ENCODE assay signal across 15 cellular contexts in the genomic region with DNA sequence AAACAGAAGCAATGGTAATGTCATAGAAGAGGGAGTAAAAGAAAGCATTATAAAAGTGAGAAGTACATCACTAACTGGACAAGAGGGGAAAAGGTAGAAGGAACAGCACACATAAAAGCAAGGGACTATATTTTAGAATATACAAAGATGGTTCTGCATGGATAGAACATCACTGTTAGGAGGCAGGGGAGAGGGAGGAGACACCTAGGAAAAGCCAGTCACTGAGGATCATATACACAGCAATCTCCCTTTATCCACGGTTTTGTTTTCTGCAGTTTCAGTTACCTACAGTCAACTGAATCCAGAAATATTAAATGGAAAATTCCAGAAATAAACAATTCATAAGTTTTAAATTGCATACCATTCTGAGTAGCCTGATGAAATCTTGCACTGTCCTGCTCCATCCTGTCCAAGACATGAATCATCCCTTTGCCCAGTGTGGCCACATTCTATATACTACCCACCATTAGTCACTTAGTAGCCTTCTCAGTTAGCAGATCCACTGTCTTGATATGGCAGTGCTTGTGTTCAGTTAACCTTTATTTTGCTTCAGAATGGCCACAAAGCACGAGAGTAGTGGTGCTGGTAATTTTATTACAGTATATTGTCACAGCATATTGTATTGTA.
A peak's percentile ranks its signal among the peaks of the same experiment; 100 is the strongest.
DNase-seq lines count a peak whose midpoint lies in the region; ATAC-seq, FAIRE-seq and TF ChIP-seq lines count a peak whose summit lies in the region.
"Had no signal": no experiment of that assay in that cellular context is flagged by ENCODE, and none has a peak within 500 bp of the region (broad histone marks: within the 10 kb centered on the region; RNA-seq: fewer than 3 reads in every experiment).

No MANE protein-coding gene starts in this region.

- ATAC-seq in upper lobe of right lung (no peak), HG02759 (IDR thresholded peaks at IDR 0.05; ENCODE audit: unreplicated experiment) (no peak)

- TF ChIP-seq CTCF in D721Med (IDR thresholded peaks at IDR 0.05; ENCODE audit: insufficient read depth, missing control alignments) (no peak), brain microvascular endothelial cell (IDR thresholded peaks at IDR 0.05; ENCODE audit: low read depth, low read length, missing control alignments) (no peak), H9 (conservative IDR thresholded peaks at IDR 0.05) (no peak), upper lobe of right lung (IDR thresholded peaks at IDR 0.05) (no peak)

- H3K36me3 ChIP-seq in brain microvascular endothelial cell (replicated peaks) (no peaks in the 10 kb centered on the region), mesodermal cell (ENCODE audit: control insufficient read depth, insufficient read depth, low read length) (no peaks in the 10 kb centered on the region), upper lobe of right lung (peaks cover 4% of the 10 kb centered on the region)
- H3K36me3 ChIP-seq: thoracic aorta had no signal

- H3K4ac ChIP-seq in H9 (ENCODE audit: low read depth, low read length) = no peak overlapping the region

- POLR2A ChIA-PET in activated CD4-positive, alpha-beta T cell treated with anti-CD3 and anti-CD28 coated beads, Interleukin-2, amount 10 ng/mL, durations not matched to agents 7 days and 5 days (lab: Charles Lee) = no interaction called here

- H3K4me3 Mint-ChIP-seq in H9 = no peak overlapping the region
- no peak overlapping the region for H3K4me3 Mint-ChIP-seq in activated CD4-positive, alpha-beta T cell treated with anti-CD3 and anti-CD28 coated beads, Interleukin-2, amount 10 ng/mL, durations not matched to agents 7 days and 5 days
- H3K4me3 Mint-ChIP-seq: dendritic cell treated with granulocyte-macrophage colony-stimulating factor and Interleukin-4, amounts not matched to agents 40 ng/mL and 50 ng/mL, for 4 days; IgD-negative memory B cell had no signal

- H4K20me1 ChIP-seq in H9 (ENCODE audit: control insufficient read depth, insufficient read depth, insufficient read length) = no peaks in the 10 kb centered on the region

- no peak overlapping the region for H2AFZ ChIP-seq in H9 (ENCODE audit: low read length)

- H3K9ac ChIP-seq in H9 (ENCODE audit: extremely low read depth, insufficient read length, low read length) = no peak overlapping the region

- H2BK15ac ChIP-seq in H9 (ENCODE audit: low read depth, low read length) = no peak overlapping the region

- no peak overlapping the region for H3K56ac ChIP-seq in H9 (ENCODE audit: insufficient read length, low read depth, low read length)

- H3K27ac ChIP-seq in brain microvascular endothelial cell = peak overlapping the region; percentile 36
- H3K27ac ChIP-seq in mesodermal cell (ENCODE audit: low read depth, low read length, severe bottlenecking) = peak overlapping the region; percentile 11
- no peak overlapping the region for H3K27ac ChIP-seq in H9 (ENCODE audit: insufficient read length, low read depth, low read length)
- no peak overlapping the region for H3K27ac ChIP-seq in upper lobe of right lung
- H3K27ac ChIP-seq: thoracic aorta had no signal

- H3K36me3 Mint-ChIP-seq in H9 (ENCODE audit: insufficient read depth in 1 of 3, low read depth in 3 of 3) = peaks cover 2 to 8% (median 6%) of the 10 kb centered on the region in 3 experiments; a peak in 4 of 7 replicates
- H3K36me3 Mint-ChIP-seq in activated CD4-positive, alpha-beta T cell treated with anti-CD3 and anti-CD28 coated beads, Interleukin-2, amount 10 ng/mL, durations not matched to agents 7 days and 5 days (ENCODE audit: low read depth) = peaks cover 18% of the 10 kb centered on the region

- H3K18ac ChIP-seq in H9 (ENCODE audit: insufficient read length, low read depth, low read length) = no peak overlapping the region

- no peak overlapping the region for H2BK12ac ChIP-seq in H9 (ENCODE audit: insufficient read length, low read depth, low read length)

- H3K79me2 ChIP-seq in H9 (ENCODE audit: insufficient read depth, low read length) = no peaks in the 10 kb centered on the region

- intact Hi-C loops in upper lobe of right lung (cut with DNase I) = no loop called here

- no peak overlapping the region for H3K14ac ChIP-seq in H9 (ENCODE audit: insufficient read depth, low read length)

- no peak overlapping the region for H2BK120ac ChIP-seq in H9 (ENCODE audit: low read depth, low read length, poor library complexity, severe bottlenecking)

- no peak overlapping the region for H3K23ac ChIP-seq in H9 (ENCODE audit: insufficient read length, low read depth, low read length)

- H2BK20ac ChIP-seq in H9 (ENCODE audit: low read depth, low read length, poor library complexity, severe bottlenecking) = no peak overlapping the region

- peaks cover 6% of the 10 kb centered on the region for H3K4me1 ChIP-seq in mesodermal cell (ENCODE audit: control insufficient read depth, insufficient read depth, low read length, poor library complexity, severe bottlenecking)
- no peaks in the 10 kb centered on the region for H3K4me1 ChIP-seq in H9 (ENCODE audit: insufficient read depth, low read length)
- H3K4me1 ChIP-seq in upper lobe of right lung = no peaks in the 10 kb centered on the region
- H3K4me1 ChIP-seq: Caco-2 had no signal

- H2AK5ac ChIP-seq in H9 (ENCODE audit: insufficient read length, low read length) = no peak overlapping the region

- H3K27me3 ChIP-seq in brain microvascular endothelial cell (replicated peaks) (no peaks in the 10 kb centered on the region), H9 (ENCODE audit: insufficient read depth, low read length) (no peaks in the 10 kb centered on the region), upper lobe of right lung (no peaks in the 10 kb centered on the region)

- no peaks in the 10 kb centered on the region; a peak in 1 of 5 replicates for H3K9me3 Mint-ChIP-seq in H9
- H3K9me3 Mint-ChIP-seq in activated CD4-positive, alpha-beta T cell treated with anti-CD3 and anti-CD28 coated beads, Interleukin-2, amount 10 ng/mL, durations not matched to agents 7 days and 5 days = no peaks in the 10 kb centered on the region
- H3K9me3 Mint-ChIP-seq: dendritic cell treated with granulocyte-macrophage colony-stimulating factor and Interleukin-4, amounts not matched to agents 40 ng/mL and 50 ng/mL, for 4 days; IgD-negative memory B cell had no signal

- no peaks in the 10 kb centered on the region for H3K79me1 ChIP-seq in H9 (ENCODE audit: insufficient read depth, low read depth, low read length, poor library complexity, severe bottlenecking)

- DNase-seq in D721Med (ENCODE audit: insufficient read length, low spot score) = no peak
- peak; percentile 11 for DNase-seq in MV-4-11 (lab: John Stamatoyannopoulos, UW)
- DNase-seq in brain microvascular endothelial cell = peak; percentile 85
- no peak for DNase-seq in H9
- DNase-seq in upper lobe of right lung = no peak
- DNase-seq in activated CD4-positive, alpha-beta T cell treated with anti-CD3 and anti-CD28 coated beads, Interleukin-2, amount 10 ng/mL, durations not matched to agents 7 days and 5 days = no peak
- DNase-seq: activated CD4-positive, CD25-positive, alpha-beta regulatory T cell treated with anti-CD3 and anti-CD28 coated beads, Interleukin-2, amount 50 U/mL, for 72 hours; Caco-2; NCI-H2171 treated with DMSO at 0.1 percent for 48 hours had no signal

- CTCF ChIA-PET in activated CD4-positive, alpha-beta T cell treated with anti-CD3 and anti-CD28 coated beads, Interleukin-2, amount 10 ng/mL, durations not matched to agents 7 days and 5 days (lab: Charles Lee) = no interaction called here

- H4K91ac ChIP-seq in H9 (ENCODE audit: insufficient read length, low read depth, low read length) = no peak overlapping the region

- H4K8ac ChIP-seq in H9 (replicated peaks; ENCODE audit: insufficient read length, low read depth, low read length) = no peak overlapping the region

- H3K9me3 ChIP-seq in mesodermal cell (ENCODE audit: control insufficient read depth, low read length) (peaks cover 4% of the 10 kb centered on the region), H9 (ENCODE audit: control insufficient read depth, low read depth, low read length) (no peaks in the 10 kb centered on the region), upper lobe of right lung (no peaks in the 10 kb centered on the region)
- H3K9me3 ChIP-seq: Caco-2 had no signal

- H3K23me2 ChIP-seq in H9 (ENCODE audit: insufficient read length, low read depth, low read length, poor library complexity, severe bottlenecking) = no peaks in the 10 kb centered on the region

- H3T11ph ChIP-seq in H9 (ENCODE audit: low read length) = no peak overlapping the region

- peak overlapping the region in 1 of 3 experiments; percentile 10; a peak in 2 of 7 replicates for H3K27ac Mint-ChIP-seq in H9
- H3K27ac Mint-ChIP-seq in activated CD4-positive, alpha-beta T cell treated with anti-CD3 and anti-CD28 coated beads, Interleukin-2, amount 10 ng/mL, durations not matched to agents 7 days and 5 days = no peak overlapping the region
- H3K27ac Mint-ChIP-seq: dendritic cell treated with granulocyte-macrophage colony-stimulating factor and Interleukin-4, amounts not matched to agents 40 ng/mL and 50 ng/mL, for 4 days; progenitor cell of endocrine pancreas had no signal

- in situ Hi-C loops in brain microvascular endothelial cell (cut with HindIII; ENCODE audit: low pct_ligation_motif_present, low sequenced_read_pairs) = no loop called here

- no peak overlapping the region for H2BK5ac ChIP-seq in H9 (ENCODE audit: insufficient read length, low read length)

- H3K4me1 Mint-ChIP-seq in H9 = peaks cover 11 to 12% of the 10 kb centered on the region in 2 experiments
- no peaks in the 10 kb centered on the region for H3K4me1 Mint-ChIP-seq in activated CD4-positive, alpha-beta T cell treated with anti-CD3 and anti-CD28 coated beads, Interleukin-2, amount 10 ng/mL, durations not matched to agents 7 days and 5 days

- H3K4me3 ChIP-seq in brain microvascular endothelial cell (ENCODE audit: low read depth, low read length) (no peak overlapping the region), mesodermal cell (ENCODE audit: extremely low read depth, insufficient read depth, low read length, poor library complexity, severe bottlenecking) (no peak overlapping the region), upper lobe of right lung (no peak overlapping the region)
- H3K4me3 ChIP-seq: thoracic aorta had no signal

- no peak overlapping the region for H3K4me2 ChIP-seq in H9 (ENCODE audit: insufficient read depth, insufficient read length, low read length)

- H4K5ac ChIP-seq in H9 (ENCODE audit: insufficient read length, low read depth, low read length) = no peak overlapping the region

- WGBS in mesodermal cell (ENCODE audit: insufficient coverage in 2 of 2), 2 experiments = no CpG with 5 or more reads among the region's 2 CpGs
- no CpG with 5 or more reads among the region's 2 CpGs for WGBS in H9 (ENCODE audit: extremely low coverage, insufficient read length, low lambda C conversion rate)

- no peaks in the 10 kb centered on the region for H3K27me3 Mint-ChIP-seq in H9 (ENCODE audit: low read depth)
- H3K27me3 Mint-ChIP-seq in activated CD4-positive, alpha-beta T cell treated with anti-CD3 and anti-CD28 coated beads, Interleukin-2, amount 10 ng/mL, durations not matched to agents 7 days and 5 days = no peaks in the 10 kb centered on the region
- H3K27me3 Mint-ChIP-seq: dendritic cell treated with granulocyte-macrophage colony-stimulating factor and Interleukin-4, amounts not matched to agents 40 ng/mL and 50 ng/mL, for 4 days; IgD-negative memory B cell; progenitor cell of endocrine pancreas had no signal

- peak; percentile 11 for FAIRE-seq in D721Med (lab: Jason Lieb, UNC)

Comparison
In these comparisons a context has a peak if more than half of its experiments do, and no peak if none do; other contexts are left out.
1. DNase-seq: peak in MV-4-11 (single experiment) and brain microvascular endothelial cell (single experiment); none in D721Med (single experiment), H9 (single experiment), upper lobe of right lung (single experiment) and activated CD4-positive, alpha-beta T cell treated with anti-CD3 and anti-CD28 coated beads, Interleukin-2, amount 10 ng/mL, durations not matched to agents 7 days and 5 days (single experiment).
2. H3K27ac ChIP-seq: peak in brain microvascular endothelial cell (single experiment) and mesodermal cell (single experiment); none in H9 (single experiment) and upper lobe of right lung (single experiment).